8 cellular contexts compared by ENCODE assay signal in genomic region chr20:3795511-3796468, GRCh38. TPM values are rescaled to one million over a fixed set of nuclear protein-coding genes. Genes with fewer than 3 reads are reported as not detected.
DNase-seq lines count a peak whose midpoint lies in the region; ATAC-seq and TF ChIP-seq lines count a peak whose summit lies in the region.

Gene CDC25B (plus strand): TSS chr20:3796310. CDS start chr20:3796532, 222 bp downstream.

- 0 out of 2 replicates have a peak, but pooled peaks have one; percentile 2 for TF ChIP-seq RAD21 in Ishikawa (IDR thresholded peaks at IDR 0.05; ENCODE audit: low read depth)

- TF ChIP-seq EP300 in Ishikawa (IDR thresholded peaks at IDR 0.05; ENCODE audit: borderline replicate concordance), result no peak

- TF ChIP-seq CTCF in epithelial cell of esophagus (IDR thresholded peaks at IDR 0.05; ENCODE audit: insufficient read depth, low read depth, low read length, missing control alignments), result peak; percentile 34
- TF ChIP-seq CTCF in mucosa of descending colon (IDR thresholded peaks at IDR 0.05), result no peak

- H3K36me3 ChIP-seq in mucosa of descending colon (ENCODE audit: low read depth), result no peaks in the 10 kb centered on the region

- peak; percentile 62 for ATAC-seq in GM21576 (IDR thresholded peaks at IDR 0.05; ENCODE audit: unreplicated experiment)
- ATAC-seq in mucosa of descending colon, result peak; percentile 87

- peaks cover 34% of the 10 kb centered on the region for H3K4me1 ChIP-seq in mucosa of descending colon (ENCODE audit: low read depth)

- H3K9me3 ChIP-seq in mucosa of descending colon, result no peaks in the 10 kb centered on the region

- peak; percentile 94 for DNase-seq in DMS 273 treated with DMSO at 0.1 percent for 48 hours (lab: John Stamatoyannopoulos, UW)
- DNase-seq in OCI-M1 (lab: John Stamatoyannopoulos, UW), result peak; percentile 91
- DNase-seq in activated T-cell treated with anti-CD3 and anti-CD28 coated beads for 1 hour (ENCODE audit: low read depth), result peak; percentile 89
- DNase-seq in epithelial cell of esophagus (ENCODE audit: low read depth), result peak; percentile 88
- peak; percentile 96 to 98 (median 97) for DNase-seq in mucosa of descending colon
- DNase-seq in stimulated activated CD8-positive, alpha-beta memory T cell treated with anti-CD3 and anti-CD28 coated beads, Interleukin-4, amount 100 ng/mL, for 4 hours (ENCODE audit: low read depth in 2 of 2, low spot score in 1 of 2), result peak; percentile 77 to 81

- peak within 1 kb of the TSS; percentile 66 for H3K4me3 ChIP-seq in epithelial cell of esophagus (ENCODE audit: low read length)
- peak within 1 kb of the TSS; percentile 35 for H3K4me3 ChIP-seq in mucosa of descending colon

- intact Hi-C loops in mucosa of descending colon (cut with DNase I, micrococcal nuclease), result no loop called here

TF ChIP-seq in Ishikawa, 13 proteins besides CTCF, POLR2A, EP300 and RAD21:
- TF ChIP-seq FOXM1 (IDR thresholded peaks at IDR 0.05; ENCODE audit: borderline replicate concordance, low read depth) (peak; percentile 99), TCF12 (IDR thresholded peaks at IDR 0.05; ENCODE audit: low read depth) (peak; percentile 71), TEAD4 (IDR thresholded peaks at IDR 0.05) (no peak), NFIC (IDR thresholded peaks at IDR 0.05) (peak; percentile 15; the same call in 1 of the 2 replicates), YY1 (IDR thresholded peaks at IDR 0.05; ENCODE audit: low read depth) (no peak), ZBTB7A (IDR thresholded peaks at IDR 0.05; ENCODE audit: low read depth) (no peak; the same call in 1 of the 2 replicates), USF1 (IDR thresholded peaks at IDR 0.05) (peak; percentile 66), EGR1 (IDR thresholded peaks at IDR 0.05) (peak; percentile 79), TAF1 (IDR thresholded peaks at IDR 0.05; ENCODE audit: low read depth) (no peak; the same call in 1 of the 2 replicates), CREB1 (IDR thresholded peaks at IDR 0.05; ENCODE audit: low read depth) (0 out of 2 replicates have a peak, but pooled peaks have one; percentile 40), CEBPB (IDR thresholded peaks at IDR 0.05) (no peak)
- TF ChIP-seq, protein P1, sequence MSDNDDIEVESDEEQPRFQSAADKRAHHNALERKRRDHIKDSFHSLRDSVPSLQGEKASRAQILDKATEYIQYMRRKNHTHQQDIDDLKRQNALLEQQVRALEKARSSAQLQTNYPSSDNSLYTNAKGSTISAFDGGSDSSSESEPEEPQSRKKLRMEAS (IDR thresholded peaks at IDR 0.05), result peak; percentile 74
- TF ChIP-seq, protein P2, sequence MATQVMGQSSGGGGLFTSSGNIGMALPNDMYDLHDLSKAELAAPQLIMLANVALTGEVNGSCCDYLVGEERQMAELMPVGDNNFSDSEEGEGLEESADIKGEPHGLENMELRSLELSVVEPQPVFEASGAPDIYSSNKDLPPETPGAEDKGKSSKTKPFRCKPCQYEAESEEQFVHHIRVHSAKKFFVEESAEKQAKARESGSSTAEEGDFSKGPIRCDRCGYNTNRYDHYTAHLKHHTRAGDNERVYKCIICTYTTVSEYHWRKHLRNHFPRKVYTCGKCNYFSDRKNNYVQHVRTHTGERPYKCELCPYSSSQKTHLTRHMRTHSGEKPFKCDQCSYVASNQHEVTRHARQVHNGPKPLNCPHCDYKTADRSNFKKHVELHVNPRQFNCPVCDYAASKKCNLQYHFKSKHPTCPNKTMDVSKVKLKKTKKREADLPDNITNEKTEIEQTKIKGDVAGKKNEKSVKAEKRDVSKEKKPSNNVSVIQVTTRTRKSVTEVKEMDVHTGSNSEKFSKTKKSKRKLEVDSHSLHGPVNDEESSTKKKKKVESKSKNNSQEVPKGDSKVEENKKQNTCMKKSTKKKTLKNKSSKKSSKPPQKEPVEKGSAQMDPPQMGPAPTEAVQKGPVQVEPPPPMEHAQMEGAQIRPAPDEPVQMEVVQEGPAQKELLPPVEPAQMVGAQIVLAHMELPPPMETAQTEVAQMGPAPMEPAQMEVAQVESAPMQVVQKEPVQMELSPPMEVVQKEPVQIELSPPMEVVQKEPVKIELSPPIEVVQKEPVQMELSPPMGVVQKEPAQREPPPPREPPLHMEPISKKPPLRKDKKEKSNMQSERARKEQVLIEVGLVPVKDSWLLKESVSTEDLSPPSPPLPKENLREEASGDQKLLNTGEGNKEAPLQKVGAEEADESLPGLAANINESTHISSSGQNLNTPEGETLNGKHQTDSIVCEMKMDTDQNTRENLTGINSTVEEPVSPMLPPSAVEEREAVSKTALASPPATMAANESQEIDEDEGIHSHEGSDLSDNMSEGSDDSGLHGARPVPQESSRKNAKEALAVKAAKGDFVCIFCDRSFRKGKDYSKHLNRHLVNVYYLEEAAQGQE (IDR thresholded peaks at IDR 0.05; ENCODE audit: low read depth), result no peak
TF ChIP-seq in Ishikawa: peak in this region for 7.

RNA-seq across cellular contexts. Expression of gene CDC25B, which starts in this region (rescaled TPM):
- 10 to 100 TPM; 12.2 to 52.0 (median 38.4) TPM for total RNA-seq in mucosa of descending colon

Comparison
In these comparisons a context has a peak if more than half of its experiments do, and no peak if none do; other contexts are left out.
1. Peak in every context shown above with its lines: DNase-seq, ATAC-seq and H3K4me3 ChIP-seq.